In genomic region chr13:28707629-28708427, GRCh38 we compare ENCODE assay signal across 1 cellular context.
TF ChIP-seq lines count a peak whose summit lies in the region.

No MANE protein-coding gene starts in this region.

TF ChIP-seq in K562, 482 proteins besides CTCF, POLR2A, EP300 and RAD21 (continued from another document):
- TF ChIP-seq CHAMP1 (IDR thresholded peaks at IDR 0.05) = no peak
- peak; percentile 86 for TF ChIP-seq BACH1 (tag; IDR thresholded peaks at IDR 0.05)
- TF ChIP-seq ARID4B (CRISPR knock-in tag; IDR thresholded peaks at IDR 0.05) = no peak
